1 cellular context compared by ENCODE assay signal in genomic region chr19:42594617-42595489, GRCh38.
TF ChIP-seq lines count a peak whose summit lies in the region.

Gene CEACAM8, minus strand, starts transcription at chr19:42594924. Its CDS starts 96 bp downstream, at chr19:42594828.

TF ChIP-seq in SK-N-SH, 30 proteins besides CTCF, POLR2A, EP300 and RAD21:
- no peak for TF ChIP-seq TAF1 (IDR thresholded peaks at IDR 0.05; ENCODE audit: borderline replicate concordance, low read depth, low read length)
- TF ChIP-seq MXI1 (IDR thresholded peaks at IDR 0.05; ENCODE audit: low read depth, low read length): no peak
- TF ChIP-seq YY1 (IDR thresholded peaks at IDR 0.05; ENCODE audit: low read depth): no peak
- TF ChIP-seq SIN3A (IDR thresholded peaks at IDR 0.05; ENCODE audit: borderline replicate concordance, low read depth, low read length): no peak
- TF ChIP-seq, protein P1, sequence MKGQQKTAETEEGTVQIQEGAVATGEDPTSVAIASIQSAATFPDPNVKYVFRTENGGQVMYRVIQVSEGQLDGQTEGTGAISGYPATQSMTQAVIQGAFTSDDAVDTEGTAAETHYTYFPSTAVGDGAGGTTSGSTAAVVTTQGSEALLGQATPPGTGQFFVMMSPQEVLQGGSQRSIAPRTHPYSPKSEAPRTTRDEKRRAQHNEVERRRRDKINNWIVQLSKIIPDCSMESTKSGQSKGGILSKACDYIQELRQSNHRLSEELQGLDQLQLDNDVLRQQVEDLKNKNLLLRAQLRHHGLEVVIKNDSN (IDR thresholded peaks at IDR 0.05; ENCODE audit: borderline replicate concordance, low read depth): no peak
- TF ChIP-seq JUND (IDR thresholded peaks at IDR 0.05): no peak
- no peak for TF ChIP-seq CHD2 (IDR thresholded peaks at IDR 0.05; ENCODE audit: low read length, partially characterized antibody)
- no peak for TF ChIP-seq NFIC (IDR thresholded peaks at IDR 0.05; ENCODE audit: borderline replicate concordance)
- TF ChIP-seq SMC3 (IDR thresholded peaks at IDR 0.05; ENCODE audit: low read depth, low read length): no peak
- TF ChIP-seq TCF12 (IDR thresholded peaks at IDR 0.05): no peak
- TF ChIP-seq FOSL2 (IDR thresholded peaks at IDR 0.05; ENCODE audit: borderline replicate concordance, low read depth): no peak
- TF ChIP-seq EZH2phosphoT487 (IDR thresholded peaks at IDR 0.05; ENCODE audit: borderline replicate concordance, low read depth): no peak
TF ChIP-seq in SK-N-SH: peak in this region for 0.
